In the genomic region with DNA sequence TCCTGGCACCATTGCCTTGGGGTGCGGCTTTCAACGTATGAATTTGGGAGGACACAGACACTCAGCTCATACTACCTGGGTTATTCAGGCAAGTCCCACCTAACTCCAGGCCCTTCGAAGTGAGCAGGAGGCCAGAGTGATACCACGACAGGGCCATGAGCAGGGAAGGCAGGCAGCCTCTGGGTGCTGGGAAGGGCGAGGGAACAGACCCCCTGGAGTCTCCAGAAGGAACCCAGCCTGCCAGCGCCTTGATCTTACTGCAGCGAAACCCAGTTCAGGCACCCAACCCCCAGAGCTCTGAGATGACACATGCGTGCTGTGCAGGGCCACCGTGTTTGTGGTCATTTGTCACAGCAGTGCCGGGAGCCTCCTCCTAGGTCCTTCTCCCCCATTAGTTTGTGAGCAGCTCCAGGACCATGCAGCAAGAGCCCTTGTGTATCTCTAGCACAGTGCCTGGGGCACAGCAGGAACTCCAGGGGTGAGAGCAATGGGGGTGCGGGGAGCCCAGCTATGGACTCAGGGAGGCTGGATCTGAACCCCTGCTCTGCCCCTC, we compare ENCODE assay signal across 1 cellular context.
TF ChIP-seq lines count a peak whose summit lies in the region.

No MANE protein-coding gene starts in this region.

TF ChIP-seq in H1, 55 proteins besides CTCF, POLR2A, EP300 and RAD21:
- TF ChIP-seq SP4 (IDR thresholded peaks at IDR 0.05; ENCODE audit: low read length) = no peak
- TF ChIP-seq RFX5 (IDR thresholded peaks at IDR 0.05; ENCODE audit: borderline replicate concordance, low read depth, low read length) = no peak
- TF ChIP-seq, protein P1, sequence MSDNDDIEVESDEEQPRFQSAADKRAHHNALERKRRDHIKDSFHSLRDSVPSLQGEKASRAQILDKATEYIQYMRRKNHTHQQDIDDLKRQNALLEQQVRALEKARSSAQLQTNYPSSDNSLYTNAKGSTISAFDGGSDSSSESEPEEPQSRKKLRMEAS (IDR thresholded peaks at IDR 0.05) = no peak
- TF ChIP-seq SIX5 (IDR thresholded peaks at IDR 0.05; ENCODE audit: low read depth, low read length) = no peak
- TF ChIP-seq KDM4A (IDR thresholded peaks at IDR 0.05; ENCODE audit: low read depth, low read length, severe bottlenecking) = no peak
- TF ChIP-seq TEAD4 (IDR thresholded peaks at IDR 0.05; ENCODE audit: low read depth, low read length) = no peak
- no peak for TF ChIP-seq SAP30 (IDR thresholded peaks at IDR 0.05; ENCODE audit: insufficient read depth, insufficient replicate concordance, low read length)
- no peak for TF ChIP-seq CEBPB (IDR thresholded peaks at IDR 0.05; ENCODE audit: low read depth, low read length)
- no peak for TF ChIP-seq ZNF274 (IDR thresholded peaks at IDR 0.05; ENCODE audit: borderline replicate concordance, extremely low read depth, low read length)
- TF ChIP-seq CHD2 (IDR thresholded peaks at IDR 0.05; ENCODE audit: low read length) = no peak
- TF ChIP-seq SRF (IDR thresholded peaks at IDR 0.05; ENCODE audit: low read depth, low read length) = no peak
- no peak for TF ChIP-seq EGR1 (IDR thresholded peaks at IDR 0.05; ENCODE audit: borderline replicate concordance, low read depth, low read length)
- TF ChIP-seq BACH1 (IDR thresholded peaks at IDR 0.05; ENCODE audit: low read length) = no peak
- TF ChIP-seq TAF7 (optimal IDR thresholded peaks at IDR 0.05; ENCODE audit: borderline replicate concordance, low read depth, low read length) = no peak
- TF ChIP-seq, protein P2, sequence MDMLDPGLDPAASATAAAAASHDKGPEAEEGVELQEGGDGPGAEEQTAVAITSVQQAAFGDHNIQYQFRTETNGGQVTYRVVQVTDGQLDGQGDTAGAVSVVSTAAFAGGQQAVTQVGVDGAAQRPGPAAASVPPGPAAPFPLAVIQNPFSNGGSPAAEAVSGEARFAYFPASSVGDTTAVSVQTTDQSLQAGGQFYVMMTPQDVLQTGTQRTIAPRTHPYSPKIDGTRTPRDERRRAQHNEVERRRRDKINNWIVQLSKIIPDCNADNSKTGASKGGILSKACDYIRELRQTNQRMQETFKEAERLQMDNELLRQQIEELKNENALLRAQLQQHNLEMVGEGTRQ (IDR thresholded peaks at IDR 0.05; ENCODE audit: low read length) = no peak
- no peak for TF ChIP-seq CREB1 (IDR thresholded peaks at IDR 0.05)
- TF ChIP-seq, protein P3, sequence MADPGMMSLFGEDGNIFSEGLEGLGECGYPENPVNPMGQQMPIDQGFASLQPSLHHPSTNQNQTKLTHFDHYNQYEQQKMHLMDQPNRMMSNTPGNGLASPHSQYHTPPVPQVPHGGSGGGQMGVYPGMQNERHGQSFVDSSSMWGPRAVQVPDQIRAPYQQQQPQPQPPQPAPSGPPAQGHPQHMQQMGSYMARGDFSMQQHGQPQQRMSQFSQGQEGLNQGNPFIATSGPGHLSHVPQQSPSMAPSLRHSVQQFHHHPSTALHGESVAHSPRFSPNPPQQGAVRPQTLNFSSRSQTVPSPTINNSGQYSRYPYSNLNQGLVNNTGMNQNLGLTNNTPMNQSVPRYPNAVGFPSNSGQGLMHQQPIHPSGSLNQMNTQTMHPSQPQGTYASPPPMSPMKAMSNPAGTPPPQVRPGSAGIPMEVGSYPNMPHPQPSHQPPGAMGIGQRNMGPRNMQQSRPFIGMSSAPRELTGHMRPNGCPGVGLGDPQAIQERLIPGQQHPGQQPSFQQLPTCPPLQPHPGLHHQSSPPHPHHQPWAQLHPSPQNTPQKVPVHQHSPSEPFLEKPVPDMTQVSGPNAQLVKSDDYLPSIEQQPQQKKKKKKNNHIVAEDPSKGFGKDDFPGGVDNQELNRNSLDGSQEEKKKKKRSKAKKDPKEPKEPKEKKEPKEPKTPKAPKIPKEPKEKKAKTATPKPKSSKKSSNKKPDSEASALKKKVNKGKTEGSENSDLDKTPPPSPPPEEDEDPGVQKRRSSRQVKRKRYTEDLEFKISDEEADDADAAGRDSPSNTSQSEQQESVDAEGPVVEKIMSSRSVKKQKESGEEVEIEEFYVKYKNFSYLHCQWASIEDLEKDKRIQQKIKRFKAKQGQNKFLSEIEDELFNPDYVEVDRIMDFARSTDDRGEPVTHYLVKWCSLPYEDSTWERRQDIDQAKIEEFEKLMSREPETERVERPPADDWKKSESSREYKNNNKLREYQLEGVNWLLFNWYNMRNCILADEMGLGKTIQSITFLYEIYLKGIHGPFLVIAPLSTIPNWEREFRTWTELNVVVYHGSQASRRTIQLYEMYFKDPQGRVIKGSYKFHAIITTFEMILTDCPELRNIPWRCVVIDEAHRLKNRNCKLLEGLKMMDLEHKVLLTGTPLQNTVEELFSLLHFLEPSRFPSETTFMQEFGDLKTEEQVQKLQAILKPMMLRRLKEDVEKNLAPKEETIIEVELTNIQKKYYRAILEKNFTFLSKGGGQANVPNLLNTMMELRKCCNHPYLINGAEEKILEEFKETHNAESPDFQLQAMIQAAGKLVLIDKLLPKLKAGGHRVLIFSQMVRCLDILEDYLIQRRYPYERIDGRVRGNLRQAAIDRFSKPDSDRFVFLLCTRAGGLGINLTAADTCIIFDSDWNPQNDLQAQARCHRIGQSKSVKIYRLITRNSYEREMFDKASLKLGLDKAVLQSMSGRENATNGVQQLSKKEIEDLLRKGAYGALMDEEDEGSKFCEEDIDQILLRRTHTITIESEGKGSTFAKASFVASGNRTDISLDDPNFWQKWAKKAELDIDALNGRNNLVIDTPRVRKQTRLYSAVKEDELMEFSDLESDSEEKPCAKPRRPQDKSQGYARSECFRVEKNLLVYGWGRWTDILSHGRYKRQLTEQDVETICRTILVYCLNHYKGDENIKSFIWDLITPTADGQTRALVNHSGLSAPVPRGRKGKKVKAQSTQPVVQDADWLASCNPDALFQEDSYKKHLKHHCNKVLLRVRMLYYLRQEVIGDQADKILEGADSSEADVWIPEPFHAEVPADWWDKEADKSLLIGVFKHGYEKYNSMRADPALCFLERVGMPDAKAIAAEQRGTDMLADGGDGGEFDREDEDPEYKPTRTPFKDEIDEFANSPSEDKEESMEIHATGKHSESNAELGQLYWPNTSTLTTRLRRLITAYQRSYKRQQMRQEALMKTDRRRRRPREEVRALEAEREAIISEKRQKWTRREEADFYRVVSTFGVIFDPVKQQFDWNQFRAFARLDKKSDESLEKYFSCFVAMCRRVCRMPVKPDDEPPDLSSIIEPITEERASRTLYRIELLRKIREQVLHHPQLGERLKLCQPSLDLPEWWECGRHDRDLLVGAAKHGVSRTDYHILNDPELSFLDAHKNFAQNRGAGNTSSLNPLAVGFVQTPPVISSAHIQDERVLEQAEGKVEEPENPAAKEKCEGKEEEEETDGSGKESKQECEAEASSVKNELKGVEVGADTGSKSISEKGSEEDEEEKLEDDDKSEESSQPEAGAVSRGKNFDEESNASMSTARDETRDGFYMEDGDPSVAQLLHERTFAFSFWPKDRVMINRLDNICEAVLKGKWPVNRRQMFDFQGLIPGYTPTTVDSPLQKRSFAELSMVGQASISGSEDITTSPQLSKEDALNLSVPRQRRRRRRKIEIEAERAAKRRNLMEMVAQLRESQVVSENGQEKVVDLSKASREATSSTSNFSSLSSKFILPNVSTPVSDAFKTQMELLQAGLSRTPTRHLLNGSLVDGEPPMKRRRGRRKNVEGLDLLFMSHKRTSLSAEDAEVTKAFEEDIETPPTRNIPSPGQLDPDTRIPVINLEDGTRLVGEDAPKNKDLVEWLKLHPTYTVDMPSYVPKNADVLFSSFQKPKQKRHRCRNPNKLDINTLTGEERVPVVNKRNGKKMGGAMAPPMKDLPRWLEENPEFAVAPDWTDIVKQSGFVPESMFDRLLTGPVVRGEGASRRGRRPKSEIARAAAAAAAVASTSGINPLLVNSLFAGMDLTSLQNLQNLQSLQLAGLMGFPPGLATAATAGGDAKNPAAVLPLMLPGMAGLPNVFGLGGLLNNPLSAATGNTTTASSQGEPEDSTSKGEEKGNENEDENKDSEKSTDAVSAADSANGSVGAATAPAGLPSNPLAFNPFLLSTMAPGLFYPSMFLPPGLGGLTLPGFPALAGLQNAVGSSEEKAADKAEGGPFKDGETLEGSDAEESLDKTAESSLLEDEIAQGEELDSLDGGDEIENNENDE (IDR thresholded peaks at IDR 0.05; ENCODE audit: insufficient replicate concordance, low read length) = no peak
- no peak for TF ChIP-seq NANOG (IDR thresholded peaks at IDR 0.05; ENCODE audit: insufficient read depth, low read depth, low read length, poor library complexity, severe bottlenecking)
- no peak for TF ChIP-seq KDM1A (IDR thresholded peaks at IDR 0.05; ENCODE audit: borderline replicate concordance, low read length)
- TF ChIP-seq JUND (IDR thresholded peaks at IDR 0.05; ENCODE audit: low read length) = no peak
